In the genomic region with DNA sequence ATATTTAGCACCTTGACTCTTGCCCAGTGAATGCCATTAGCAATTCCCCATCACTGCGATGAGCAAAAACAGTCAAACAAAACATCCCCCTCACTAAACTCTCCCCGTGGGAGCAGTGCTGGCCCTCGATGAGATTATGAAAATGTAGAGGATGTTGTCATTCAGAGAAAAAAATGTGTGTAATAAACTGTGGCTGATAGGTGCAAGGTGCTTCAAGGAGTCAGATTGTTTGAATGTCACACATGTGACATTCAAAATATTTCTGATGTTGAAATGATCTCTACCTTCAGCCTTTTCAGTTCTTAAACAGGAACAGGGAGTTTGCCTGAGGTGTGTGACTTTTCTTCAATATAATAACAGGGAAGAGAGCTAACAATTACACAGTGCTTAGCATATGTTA, we compare ENCODE assay signal across 34 cellular contexts.
"Had no signal": no experiment of that assay in that cellular context is flagged by ENCODE, and none has a peak within 500 bp of the region (broad histone marks: within the 10 kb centered on the region; RNA-seq: fewer than 3 reads in every experiment).

No MANE protein-coding gene starts in this region.

- H3K27me3 ChIP-seq: ascending aorta had no signal

- H3K36me3 Mint-ChIP-seq: activated CD8-positive, alpha-beta memory T cell treated with anti-CD3 and anti-CD28 coated beads, Interleukin-2, amount 10 ng/mL, durations not matched to agents 7 days and 5 days; activated naive CD4-positive, alpha-beta T cell treated with anti-CD3 and anti-CD28 coated beads, Interleukin-2, amount 10 ng/mL, durations not matched to agents 7 days and 5 days; activated naive CD4-positive, alpha-beta T cell treated with anti-CD3 and anti-CD28 coated beads, Interleukin-2, amount 50 U/mL, for 24 hours; activated naive CD8-positive, alpha-beta T cell; activated naive CD8-positive, alpha-beta T cell treated with anti-CD3 and anti-CD28 coated beads, Interleukin-2, amount 10 ng/mL, durations not matched to agents 7 days and 5 days; brain had no signal

- H3K4me3 Mint-ChIP-seq: activated B cell treated with CpG ODN at 0.5 μM for 24 hours; activated CD4-positive, alpha-beta memory T cell treated with anti-CD3 and anti-CD28 coated beads, Interleukin-2, amount 10 ng/mL, durations not matched to agents 7 days and 5 days; activated CD4-positive, alpha-beta T cell treated with anti-CD3 and anti-CD28 coated beads for 36 hours; activated CD8-positive, alpha-beta memory T cell treated with anti-CD3 and anti-CD28 coated beads, Interleukin-2, amount 10 ng/mL, durations not matched to agents 7 days and 5 days; activated CD8-positive, alpha-beta T cell treated with anti-CD3 and anti-CD28 coated beads, Interleukin-2, amount 10 ng/mL, durations not matched to agents 7 days and 5 days; activated naive CD4-positive, alpha-beta T cell treated with anti-CD3 and anti-CD28 coated beads, Interleukin-2, amount 10 ng/mL, durations not matched to agents 7 days and 5 days; activated naive CD4-positive, alpha-beta T cell treated with anti-CD3 and anti-CD28 coated beads, Interleukin-2, amount 50 U/mL, for 24 hours; activated naive CD8-positive, alpha-beta T cell; activated naive CD8-positive, alpha-beta T cell treated with anti-CD3 and anti-CD28 coated beads, Interleukin-2, amount 10 ng/mL, durations not matched to agents 7 days and 5 days; activated naive CD8-positive, alpha-beta T cell treated with anti-CD3 and anti-CD28 coated beads, Interleukin-2, amount 50 U/mL, for 24 hours; activated T-cell treated with anti-CD3 and anti-CD28 coated beads, Interleukin-2, amount 50 U/mL, for 24 hours; brain; T-helper 1 cell treated with Interleukin-12 subunit alpha and Interleukin-12 subunit beta and Interleukin-4 antibody, amounts not matched to agents 30 μg/mL and 1 μg/mL, for 36 hours; T-helper 2 cell treated with Interferon-gamma antibody and Interleukin-4, amounts not matched to agents 5 μg/mL and 100 μg/mL, for 36 hours had no signal

- H3K36me3 ChIP-seq: ascending aorta had no signal

- H3K9me3 ChIP-seq: ascending aorta had no signal

- H3K4me1 ChIP-seq: ascending aorta had no signal

- DNase-seq: activated B cell treated with CpG ODN at 0.5 μM for 24 hours; activated CD4-positive, alpha-beta memory T cell treated with anti-CD3 and anti-CD28 coated beads, Interleukin-2, amount 10 ng/mL, durations not matched to agents 7 days and 5 days; activated CD4-positive, alpha-beta T cell treated with anti-CD3 and anti-CD28 coated beads for 1 hour; activated CD4-positive, alpha-beta T cell treated with anti-CD3 and anti-CD28 coated beads for 36 hours; activated CD4-positive, alpha-beta T cell treated with anti-CD3 and anti-CD28 coated beads for 48 hours; activated CD4-positive, alpha-beta T cell treated with anti-CD3 and anti-CD28 coated beads, Interleukin-2, amount 50 U/mL, for 1 hour; activated CD4-positive, alpha-beta T cell treated with anti-CD3 and anti-CD28 coated beads, Interleukin-2, amount 50 U/mL, for 48 hours; activated CD8-positive, alpha-beta memory T cell treated with anti-CD3 and anti-CD28 coated beads for 24 hours; activated CD8-positive, alpha-beta memory T cell treated with anti-CD3 and anti-CD28 coated beads, Interleukin-2, amount 10 ng/mL, durations not matched to agents 7 days and 5 days; activated CD8-positive, alpha-beta memory T cell treated with anti-CD3 and anti-CD28 coated beads, Interleukin-2, amount 50 U/mL, for 48 hours; activated CD8-positive, alpha-beta T cell treated with anti-CD3 and anti-CD28 coated beads, Interleukin-2, amount 10 ng/mL, durations not matched to agents 7 days and 5 days; activated effector memory CD4-positive, alpha-beta T cell treated with Interleukin-2 at 50 U/mL for 16 hours; activated gamma-delta T cell; activated naive CD4-positive, alpha-beta T cell treated with anti-CD3 and anti-CD28 coated beads, Interleukin-2, amount 10 ng/mL, durations not matched to agents 7 days and 5 days; activated naive CD4-positive, alpha-beta T cell treated with Interleukin-2 at 50 U/mL for 16 hours; activated naive CD8-positive, alpha-beta T cell treated with anti-CD3 and anti-CD28 coated beads, Interleukin-2, amount 10 ng/mL, durations not matched to agents 7 days and 5 days; activated naive CD8-positive, alpha-beta T cell treated with anti-CD3 and anti-CD28 coated beads, Interleukin-2, amount 50 U/mL, for 24 hours; activated T-cell treated with anti-CD3 and anti-CD28 coated beads, Interleukin-2, amount 50 U/mL, for 24 hours; activated T-cell treated with anti-CD3 and anti-CD28 coated beads, Interleukin-2, amount 50 U/mL, for 48 hours; amygdala; anterior cingulate cortex; central memory CD4-positive, alpha-beta T cell; SW 1271; T-helper 1 cell; T-helper 2 cell; T-helper 9 cell had no signal

- H3K4me3 ChIP-seq: ascending aorta had no signal

- H3K27ac Mint-ChIP-seq: activated B cell treated with CpG ODN at 0.5 μM for 24 hours; activated CD4-positive, alpha-beta memory T cell treated with anti-CD3 and anti-CD28 coated beads, Interleukin-2, amount 10 ng/mL, durations not matched to agents 7 days and 5 days; activated CD4-positive, alpha-beta T cell treated with anti-CD3 and anti-CD28 coated beads for 36 hours; activated CD8-positive, alpha-beta memory T cell treated with anti-CD3 and anti-CD28 coated beads, Interleukin-2, amount 10 ng/mL, durations not matched to agents 7 days and 5 days; activated CD8-positive, alpha-beta T cell treated with anti-CD3 and anti-CD28 coated beads, Interleukin-2, amount 10 ng/mL, durations not matched to agents 7 days and 5 days; activated naive CD4-positive, alpha-beta T cell treated with anti-CD3 and anti-CD28 coated beads, Interleukin-2, amount 10 ng/mL, durations not matched to agents 7 days and 5 days; activated naive CD4-positive, alpha-beta T cell treated with anti-CD3 and anti-CD28 coated beads, Interleukin-2, amount 50 U/mL, for 24 hours; activated naive CD8-positive, alpha-beta T cell; activated naive CD8-positive, alpha-beta T cell treated with anti-CD3 and anti-CD28 coated beads, Interleukin-2, amount 10 ng/mL, durations not matched to agents 7 days and 5 days; activated naive CD8-positive, alpha-beta T cell treated with anti-CD3 and anti-CD28 coated beads, Interleukin-2, amount 50 U/mL, for 24 hours; activated T-cell treated with anti-CD3 and anti-CD28 coated beads, Interleukin-2, amount 50 U/mL, for 24 hours; activated T-helper 2 cell treated with anti-CD3 and anti-CD28 coated beads, Interferon-gamma antibody, Interleukin-2, Interleukin-4, amounts not matched to agents 10 μg/mL and 5 μg/mL and 100 μg/mL, durations not matched to agents 14 hours and 24 hours and 36 hours; T-helper 1 cell treated with Interleukin-12 subunit alpha and Interleukin-12 subunit beta and Interleukin-4 antibody, amounts not matched to agents 30 μg/mL and 1 μg/mL, for 36 hours; T-helper 2 cell treated with Interferon-gamma antibody and Interleukin-4, amounts not matched to agents 5 μg/mL and 100 μg/mL, for 36 hours had no signal

- H3K27ac ChIP-seq: ascending aorta, VCaP had no signal

- H3K4me1 Mint-ChIP-seq: activated B cell treated with CpG ODN at 0.5 μM for 24 hours; activated CD4-positive, alpha-beta memory T cell treated with anti-CD3 and anti-CD28 coated beads, Interleukin-2, amount 10 ng/mL, durations not matched to agents 7 days and 5 days; activated CD4-positive, alpha-beta T cell treated with anti-CD3 and anti-CD28 coated beads for 36 hours; activated CD8-positive, alpha-beta memory T cell treated with anti-CD3 and anti-CD28 coated beads, Interleukin-2, amount 10 ng/mL, durations not matched to agents 7 days and 5 days; activated naive CD4-positive, alpha-beta T cell treated with anti-CD3 and anti-CD28 coated beads, Interleukin-2, amount 10 ng/mL, durations not matched to agents 7 days and 5 days; activated naive CD4-positive, alpha-beta T cell treated with anti-CD3 and anti-CD28 coated beads, Interleukin-2, amount 50 U/mL, for 24 hours; activated naive CD8-positive, alpha-beta T cell treated with anti-CD3 and anti-CD28 coated beads, Interleukin-2, amount 10 ng/mL, durations not matched to agents 7 days and 5 days; activated naive CD8-positive, alpha-beta T cell treated with anti-CD3 and anti-CD28 coated beads, Interleukin-2, amount 50 U/mL, for 24 hours; brain had no signal

- H3K9me3 Mint-ChIP-seq: activated B cell treated with CpG ODN at 0.5 μM for 24 hours; activated CD4-positive, alpha-beta memory T cell treated with anti-CD3 and anti-CD28 coated beads, Interleukin-2, amount 10 ng/mL, durations not matched to agents 7 days and 5 days; activated naive CD4-positive, alpha-beta T cell treated with anti-CD3 and anti-CD28 coated beads, Interleukin-2, amount 10 ng/mL, durations not matched to agents 7 days and 5 days; activated naive CD4-positive, alpha-beta T cell treated with anti-CD3 and anti-CD28 coated beads, Interleukin-2, amount 50 U/mL, for 24 hours; activated naive CD8-positive, alpha-beta T cell treated with anti-CD3 and anti-CD28 coated beads, Interleukin-2, amount 10 ng/mL, durations not matched to agents 7 days and 5 days; activated naive CD8-positive, alpha-beta T cell treated with anti-CD3 and anti-CD28 coated beads, Interleukin-2, amount 50 U/mL, for 24 hours; activated T-cell treated with anti-CD3 and anti-CD28 coated beads, Interleukin-2, amount 50 U/mL, for 24 hours; activated T-helper 2 cell treated with anti-CD3 and anti-CD28 coated beads, Interferon-gamma antibody, Interleukin-2, Interleukin-4, amounts not matched to agents 10 μg/mL and 5 μg/mL and 100 μg/mL, durations not matched to agents 14 hours and 24 hours and 36 hours; brain; T-helper 1 cell treated with Interleukin-12 subunit alpha and Interleukin-12 subunit beta and Interleukin-4 antibody, amounts not matched to agents 30 μg/mL and 1 μg/mL, for 36 hours; T-helper 2 cell treated with Interferon-gamma antibody and Interleukin-4, amounts not matched to agents 5 μg/mL and 100 μg/mL, for 36 hours had no signal

- H3K27me3 Mint-ChIP-seq: activated CD8-positive, alpha-beta memory T cell treated with anti-CD3 and anti-CD28 coated beads, Interleukin-2, amount 10 ng/mL, durations not matched to agents 7 days and 5 days; activated naive CD4-positive, alpha-beta T cell treated with anti-CD3 and anti-CD28 coated beads, Interleukin-2, amount 10 ng/mL, durations not matched to agents 7 days and 5 days; activated naive CD8-positive, alpha-beta T cell; activated T-cell treated with anti-CD3 and anti-CD28 coated beads, Interleukin-2, amount 50 U/mL, for 24 hours had no signal

- ATAC-seq: activated CD4-positive, alpha-beta T cell treated with anti-CD3 and anti-CD28 coated beads for 36 hours; activated CD8-positive, alpha-beta memory T cell treated with anti-CD3 and anti-CD28 coated beads, Interleukin-2, amount 10 ng/mL, durations not matched to agents 7 days and 5 days; activated CD8-positive, alpha-beta T cell treated with anti-CD3 and anti-CD28 coated beads, Interleukin-2, amount 10 ng/mL, durations not matched to agents 7 days and 5 days; activated naive CD8-positive, alpha-beta T cell treated with anti-CD3 and anti-CD28 coated beads, Interleukin-2, amount 50 U/mL, for 24 hours had no signal
